Comparison of ENCODE assay signal across 8 cellular contexts in the genomic region with DNA sequence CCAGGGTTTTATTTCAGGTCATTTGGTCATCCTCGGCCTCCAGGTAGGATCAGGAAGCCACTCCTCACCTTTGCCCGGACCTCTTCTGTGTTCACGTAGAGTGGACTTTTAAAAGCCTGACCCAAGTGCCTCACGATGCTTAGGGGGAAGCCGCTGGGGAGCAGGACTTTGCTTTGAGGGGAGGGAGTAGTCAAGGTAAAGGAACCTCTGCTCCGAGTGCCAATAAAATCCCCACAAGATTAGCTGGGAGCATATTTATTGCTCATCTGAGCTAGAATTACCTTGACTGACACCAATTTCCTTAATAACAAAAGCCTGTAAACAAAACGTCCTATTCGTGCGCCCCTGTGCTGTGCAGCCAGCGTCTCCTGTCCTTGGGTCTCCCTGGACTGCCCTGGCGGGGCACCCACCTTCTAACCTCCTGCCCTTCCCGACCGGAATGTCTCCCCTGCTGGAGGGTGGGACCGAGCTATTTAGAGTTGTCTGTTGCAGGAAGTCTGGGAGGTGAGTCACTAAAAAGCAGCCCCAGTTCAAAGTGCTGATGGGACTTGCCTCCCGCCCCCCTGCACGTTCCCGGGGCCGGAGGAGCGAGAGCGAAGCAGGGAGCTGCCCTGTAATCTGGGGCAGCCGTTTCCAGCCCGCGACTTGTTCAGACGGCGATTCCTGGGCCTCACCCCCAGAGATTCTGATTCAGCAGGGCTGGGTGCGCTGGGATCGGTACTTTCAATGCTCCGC. TPM values are rescaled to one million over a fixed set of nuclear protein-coding genes. Genes with fewer than 3 reads are reported as not detected.
DNase-seq lines count a peak whose midpoint lies in the region; ATAC-seq and TF ChIP-seq lines count a peak whose summit lies in the region.

No MANE protein-coding gene starts in this region.

- H3K4me1 ChIP-seq in CD4-positive, CD25-positive, alpha-beta regulatory T cell (ENCODE audit: control insufficient read depth, insufficient read depth, low read length, poor library complexity, severe bottlenecking), result peaks cover 55% of the 10 kb centered on the region
- peaks cover 0 to 33% (median 12%) of the 10 kb centered on the region in 4 donors for H3K4me1 ChIP-seq in right lobe of liver

- H3K4me3 ChIP-seq in CD4-positive, CD25-positive, alpha-beta regulatory T cell (ENCODE audit: low read depth, low read length), result peak overlapping the region; percentile 80
- H3K4me3 ChIP-seq in coronary artery (peak overlapping the region; percentile 97), right lobe of liver (peak overlapping the region; percentile 70 to 92 (median 78))

- H3K4me1 Mint-ChIP-seq in CD4-positive, CD25-positive, alpha-beta regulatory T cell, result peaks cover 7 to 59% (median 18%) of the 10 kb centered on the region in 4 donors

- H3K9me3 ChIP-seq in CD4-positive, CD25-positive, alpha-beta regulatory T cell (ENCODE audit: control insufficient read depth in 2 of 2, low read length in 2 of 2), result no peaks in the 10 kb centered on the region
- H3K9me3 ChIP-seq in right lobe of liver, result no peaks in the 10 kb centered on the region

- H3K36me3 ChIP-seq in CD4-positive, CD25-positive, alpha-beta regulatory T cell (ENCODE audit: control insufficient read depth, insufficient read depth, low read length), result no peaks in the 10 kb centered on the region
- H3K36me3 ChIP-seq in right lobe of liver, result no peaks in the 10 kb centered on the region

- peak overlapping the region; percentile 75 for H3K27ac ChIP-seq in CD4-positive, CD25-positive, alpha-beta regulatory T cell (ENCODE audit: insufficient read depth, low read length, poor library complexity, severe bottlenecking)
- peak overlapping the region; percentile 97 to 98 for H3K27ac ChIP-seq in coronary artery
- H3K27ac ChIP-seq in right lobe of liver, result peak overlapping the region; percentile 96 to 100 (median 99)

- H3K4me3 Mint-ChIP-seq in CD4-positive, CD25-positive, alpha-beta regulatory T cell, result peak overlapping the region; percentile 92 to 99 (median 98)

- TF ChIP-seq CTCF in coronary artery (IDR thresholded peaks at IDR 0.05), result no peak
- TF ChIP-seq CTCF in right lobe of liver (IDR thresholded peaks at IDR 0.05), result no peak

- TF ChIP-seq POLR2A in right lobe of liver (IDR thresholded peaks at IDR 0.05), result peak; percentile 59

- intact Hi-C loops in right lobe of liver (cut with DNase I), result loop anchor here (2.0 to 5.0 kb wide), 2 partner anchors 90 to 142 kb away; no protein-coding TSS in a partner anchor

- H3K27me3 ChIP-seq in CD4-positive, CD25-positive, alpha-beta regulatory T cell (ENCODE audit: control insufficient read depth, insufficient read depth, low read length), result peaks cover 5% of the 10 kb centered on the region
- no peaks in the 10 kb centered on the region for H3K27me3 ChIP-seq in right lobe of liver

- peaks cover 0 to 2% (median 0%) of the 10 kb centered on the region in 7 donors for H3K9me3 Mint-ChIP-seq in CD4-positive, CD25-positive, alpha-beta regulatory T cell

- ATAC-seq in CD4-positive, CD25-positive, alpha-beta regulatory T cell (ENCODE audit: low read depth in 2 of 2), result peak; percentile 38 to 41
- ATAC-seq in right lobe of liver (peak; percentile 22 to 50 (median 50)), GM21423 (IDR thresholded peaks at IDR 0.05; ENCODE audit: unreplicated experiment) (no peak)

- peaks cover 59% of the 10 kb centered on the region for H3K27me3 Mint-ChIP-seq in CD4-positive, CD25-positive, alpha-beta regulatory T cell

- WGBS in right lobe of liver (ENCODE audit: insufficient coverage, low coverage, low lambda C conversion rate, missing lambda C conversion rate), result 0% methylated on average over 9 of the region's 28 CpGs

- peak; percentile 38 to 56 (median 44) for DNase-seq in CD4-positive, CD25-positive, alpha-beta regulatory T cell
- peak; percentile 12 for DNase-seq in KG1 (lab: John Stamatoyannopoulos, UW)
- peak; percentile 62 for DNase-seq in activated CD4-positive, alpha-beta T cell treated with anti-CD3 and anti-CD28 coated beads for 4 hours
- DNase-seq in coronary artery (ENCODE audit: low spot score), result peak; percentile 93
- peak; percentile 82 to 86 (median 82) for DNase-seq in right lobe of liver
- DNase-seq in stimulated activated CD4-positive, alpha-beta T cell treated with anti-CD3 and anti-CD28 coated beads, Interleukin-4, amount 100 ng/mL, for 1 hour, result peak; percentile 64
- no peak for DNase-seq in NCI-H1105 (lab: John Stamatoyannopoulos, UW)

- H3K27ac Mint-ChIP-seq in CD4-positive, CD25-positive, alpha-beta regulatory T cell, result peak overlapping the region; percentile 65 to 92 (median 89)

- H3K36me3 Mint-ChIP-seq in CD4-positive, CD25-positive, alpha-beta regulatory T cell, result no peaks in the 10 kb centered on the region

RNA-seq across cellular contexts. Expression of gene DHRS3, which starts 0.8 kb away (rescaled TPM):
- 15.2 TPM for total RNA-seq in CD4-positive, CD25-positive, alpha-beta regulatory T cell
- polyA plus RNA-seq in CD4-positive, CD25-positive, alpha-beta regulatory T cell, result 10 to 100 TPM in 3 of 4 donors, 1 to 10 TPM in 1; 8.8 to 25.6 (median 16.1) TPM
- 100 to 1,000 TPM; 132 to 252 (median 172) TPM for total RNA-seq in right lobe of liver

RNA-seq across cellular contexts. Expression of gene AADACL4, which starts 25.1 kb away (rescaled TPM):
- total RNA-seq in CD4-positive, CD25-positive, alpha-beta regulatory T cell, result not detected
- polyA plus RNA-seq in CD4-positive, CD25-positive, alpha-beta regulatory T cell, result not detected
- total RNA-seq in right lobe of liver, result not detected
